In the genomic region with DNA sequence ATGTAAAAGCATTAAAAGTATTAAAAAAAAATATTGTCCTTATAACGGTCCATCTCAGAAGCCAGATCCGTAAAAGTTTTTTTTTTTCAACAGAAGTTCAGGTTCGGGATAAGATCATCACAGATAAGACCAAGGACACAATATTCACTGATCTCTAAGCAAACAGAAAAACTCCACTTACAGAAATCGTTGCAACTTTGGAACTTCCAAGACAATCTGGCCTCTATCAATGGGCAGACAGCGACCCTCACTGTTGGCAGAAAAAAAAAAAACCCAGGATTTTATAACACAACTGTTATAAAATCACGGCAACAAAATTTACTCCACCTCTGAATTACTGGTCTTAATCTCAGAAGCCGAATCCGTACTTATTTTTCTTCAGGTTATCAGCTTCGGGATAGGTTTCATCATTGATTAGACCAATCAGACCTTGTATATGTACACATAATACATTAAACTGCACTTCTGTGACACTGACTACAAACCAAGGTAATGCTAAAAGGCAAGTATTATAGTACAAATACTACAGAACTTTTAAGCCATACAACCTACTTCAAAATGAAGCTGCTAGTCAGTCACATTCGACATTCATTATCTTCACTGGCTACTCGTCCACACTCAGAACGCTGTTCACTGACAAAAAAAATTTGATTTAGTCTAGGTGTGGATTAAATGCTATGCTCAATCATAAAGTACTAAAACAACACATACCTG, we compare ENCODE assay signal across 7 cellular contexts.
DNase-seq lines count a peak whose midpoint lies in the region; ATAC-seq and TF ChIP-seq lines count a peak whose summit lies in the region.

No MANE protein-coding gene starts in this region.

- H3K27me3 ChIP-seq in mucosa of stomach (ENCODE audit: control insufficient read depth, insufficient read depth, low read length): no peaks in the 10 kb centered on the region

- TF ChIP-seq CTCF in GM12864 (IDR thresholded peaks at IDR 0.05; ENCODE audit: low read depth, low read length, missing control alignments) (peak; percentile 13), NB4 (IDR thresholded peaks at IDR 0.05; ENCODE audit: low read depth, low read length) (no peak), coronary artery (IDR thresholded peaks at IDR 0.05) (no peak)

- no peaks in the 10 kb centered on the region for H3K9me3 ChIP-seq in mucosa of stomach (ENCODE audit: control insufficient read depth, low read length)

- peak overlapping the region; percentile 92 to 94 for H3K27ac ChIP-seq in coronary artery

- ATAC-seq in GM18519 (IDR thresholded peaks at IDR 0.05; ENCODE audit: low FRiP score, unreplicated experiment) (no peak), HG02884 (IDR thresholded peaks at IDR 0.05; ENCODE audit: unreplicated experiment) (no peak), GM21723 (IDR thresholded peaks at IDR 0.05; ENCODE audit: unreplicated experiment) (no peak)

- H3K4me1 ChIP-seq in mucosa of stomach (ENCODE audit: control insufficient read depth, insufficient read depth, low read length): no peaks in the 10 kb centered on the region

- DNase-seq in GM12864 (ENCODE audit: low read depth) (no peak), NB4 (ENCODE audit: low read depth) (peak; percentile 24), coronary artery (ENCODE audit: low spot score) (no peak)

- no peaks in the 10 kb centered on the region for H3K36me3 ChIP-seq in mucosa of stomach (ENCODE audit: control insufficient read depth, insufficient read depth, low read length)

- TF ChIP-seq POLR2A in NB4 (IDR thresholded peaks at IDR 0.05; ENCODE audit: extremely low read depth, insufficient read length): no peak

- H3K9ac ChIP-seq in mucosa of stomach (ENCODE audit: low read length): peak overlapping the region; percentile 92

- H3K4me3 ChIP-seq in GM12864 (ENCODE audit: low read depth, low read length) (peak overlapping the region; percentile 91), NB4 (ENCODE audit: low read depth, low read length) (peak overlapping the region; percentile 97), coronary artery (peak overlapping the region; percentile 89), mucosa of stomach (ENCODE audit: low read length) (peak overlapping the region; percentile 97)
